ENCODE assay signal across 10 cellular contexts in genomic region chr12:4809013-4809448, GRCh38.
DNase-seq lines count a peak whose midpoint lies in the region; ATAC-seq and TF ChIP-seq lines count a peak whose summit lies in the region.
"Had no signal": no experiment of that assay in that cellular context is flagged by ENCODE, and none has a peak within 500 bp of the region (broad histone marks: within the 10 kb centered on the region; RNA-seq: fewer than 3 reads in every experiment).

No MANE protein-coding gene starts in this region.

- peak overlapping the region; percentile 52 for H3K4me3 Mint-ChIP-seq in activated T-cell treated with anti-CD3 and anti-CD28 coated beads, Interleukin-2, amount 50 U/mL, for 4 hours
- no peak overlapping the region for H3K4me3 Mint-ChIP-seq in activated T-cell treated with anti-CD3 and anti-CD28 coated beads, Interleukin-2, amount 50 U/mL, for 24 hours

- intact Hi-C loops in left lung (cut with DNase I) = no loop called here

- H3K9me3 Mint-ChIP-seq in activated T-cell treated with anti-CD3 and anti-CD28 coated beads, Interleukin-2, amount 50 U/mL, for 4 hours = no peaks in the 10 kb centered on the region
- no peaks in the 10 kb centered on the region for H3K9me3 Mint-ChIP-seq in activated T-cell treated with anti-CD3 and anti-CD28 coated beads, Interleukin-2, amount 50 U/mL, for 24 hours

- H3K4me1 ChIP-seq in left lung = peaks cover 6 to 15% of the 10 kb centered on the region in 2 donors
- H3K4me1 ChIP-seq in thymus (ENCODE audit: control insufficient read depth, insufficient read depth, low read length) = peaks cover 11% of the 10 kb centered on the region

- H3K27me3 ChIP-seq in left lung (peaks cover 23 to 87% of the 10 kb centered on the region in 2 donors), thymus (ENCODE audit: control insufficient read depth, insufficient read depth) (peaks cover 28% of the 10 kb centered on the region)
- H3K27me3 ChIP-seq: body of pancreas had no signal

- H3K9me3 ChIP-seq in left lung (no peaks in the 10 kb centered on the region), thymus (ENCODE audit: control insufficient read depth) (no peaks in the 10 kb centered on the region)
- H3K9me3 ChIP-seq: body of pancreas had no signal

- no peaks in the 10 kb centered on the region for H3K36me3 Mint-ChIP-seq in activated T-cell treated with anti-CD3 and anti-CD28 coated beads, Interleukin-2, amount 50 U/mL, for 4 hours (ENCODE audit: insufficient read depth)
- no peaks in the 10 kb centered on the region for H3K36me3 Mint-ChIP-seq in activated T-cell treated with anti-CD3 and anti-CD28 coated beads, Interleukin-2, amount 50 U/mL, for 24 hours (ENCODE audit: low read depth)

- WGBS in thymus = 7% methylated on average over 35 of the region's 35 CpGs

- H3K4me3 ChIP-seq in left lung (peak overlapping the region; percentile 5 to 13), thymus (ENCODE audit: low read length) (peak overlapping the region; percentile 47)
- H3K4me3 ChIP-seq: body of pancreas had no signal

- DNase-seq in activated T-cell treated with anti-CD3 and anti-CD28 coated beads, Interleukin-2, amount 50 U/mL, for 4 hours = no peak
- no peak for DNase-seq in activated T-cell treated with anti-CD3 and anti-CD28 coated beads, Interleukin-2, amount 50 U/mL, for 24 hours
- DNase-seq in left lung = no peak
- DNase-seq in kidney glomerular epithelial cell (lab: John Stamatoyannopoulos, UW) = no peak

- H3K4me1 Mint-ChIP-seq in activated T-cell treated with anti-CD3 and anti-CD28 coated beads, Interleukin-2, amount 50 U/mL, for 4 hours (ENCODE audit: low read depth) = peaks cover 45% of the 10 kb centered on the region
- peaks cover 30% of the 10 kb centered on the region for H3K4me1 Mint-ChIP-seq in activated T-cell treated with anti-CD3 and anti-CD28 coated beads, Interleukin-2, amount 50 U/mL, for 24 hours (ENCODE audit: low read depth)

- no peaks in the 10 kb centered on the region for H3K36me3 ChIP-seq in left lung
- no peaks in the 10 kb centered on the region for H3K36me3 ChIP-seq in thymus (ENCODE audit: control insufficient read depth, insufficient read depth)

- ATAC-seq in activated T-cell treated with anti-CD3 and anti-CD28 coated beads, Interleukin-2, amount 50 U/mL, for 4 hours = peak in 1 of 2 donors; percentile 7
- ATAC-seq in left lung (no peak), GM21447 (IDR thresholded peaks at IDR 0.05; ENCODE audit: unreplicated experiment) (no peak), GM18861 (IDR thresholded peaks at IDR 0.05; ENCODE audit: unreplicated experiment) (no peak)

- H3K27ac ChIP-seq in angular gyrus (ENCODE audit: low read depth, low read length) (peak overlapping the region; percentile 12), left lung (no peak overlapping the region), thymus (ENCODE audit: low read depth) (no peak overlapping the region)
- H3K27ac ChIP-seq: body of pancreas, C4-2B had no signal

- peaks cover 34% of the 10 kb centered on the region for H3K27me3 Mint-ChIP-seq in activated T-cell treated with anti-CD3 and anti-CD28 coated beads, Interleukin-2, amount 50 U/mL, for 4 hours (ENCODE audit: low read depth)
- H3K27me3 Mint-ChIP-seq in activated T-cell treated with anti-CD3 and anti-CD28 coated beads, Interleukin-2, amount 50 U/mL, for 24 hours = peaks cover 36% of the 10 kb centered on the region

- no peak overlapping the region for H3K27ac Mint-ChIP-seq in activated T-cell treated with anti-CD3 and anti-CD28 coated beads, Interleukin-2, amount 50 U/mL, for 24 hours

- no peak for TF ChIP-seq CTCF in left lung (IDR thresholded peaks at IDR 0.05)
